Comparison of ENCODE assay signal across 8 cellular contexts in the genomic region with DNA sequence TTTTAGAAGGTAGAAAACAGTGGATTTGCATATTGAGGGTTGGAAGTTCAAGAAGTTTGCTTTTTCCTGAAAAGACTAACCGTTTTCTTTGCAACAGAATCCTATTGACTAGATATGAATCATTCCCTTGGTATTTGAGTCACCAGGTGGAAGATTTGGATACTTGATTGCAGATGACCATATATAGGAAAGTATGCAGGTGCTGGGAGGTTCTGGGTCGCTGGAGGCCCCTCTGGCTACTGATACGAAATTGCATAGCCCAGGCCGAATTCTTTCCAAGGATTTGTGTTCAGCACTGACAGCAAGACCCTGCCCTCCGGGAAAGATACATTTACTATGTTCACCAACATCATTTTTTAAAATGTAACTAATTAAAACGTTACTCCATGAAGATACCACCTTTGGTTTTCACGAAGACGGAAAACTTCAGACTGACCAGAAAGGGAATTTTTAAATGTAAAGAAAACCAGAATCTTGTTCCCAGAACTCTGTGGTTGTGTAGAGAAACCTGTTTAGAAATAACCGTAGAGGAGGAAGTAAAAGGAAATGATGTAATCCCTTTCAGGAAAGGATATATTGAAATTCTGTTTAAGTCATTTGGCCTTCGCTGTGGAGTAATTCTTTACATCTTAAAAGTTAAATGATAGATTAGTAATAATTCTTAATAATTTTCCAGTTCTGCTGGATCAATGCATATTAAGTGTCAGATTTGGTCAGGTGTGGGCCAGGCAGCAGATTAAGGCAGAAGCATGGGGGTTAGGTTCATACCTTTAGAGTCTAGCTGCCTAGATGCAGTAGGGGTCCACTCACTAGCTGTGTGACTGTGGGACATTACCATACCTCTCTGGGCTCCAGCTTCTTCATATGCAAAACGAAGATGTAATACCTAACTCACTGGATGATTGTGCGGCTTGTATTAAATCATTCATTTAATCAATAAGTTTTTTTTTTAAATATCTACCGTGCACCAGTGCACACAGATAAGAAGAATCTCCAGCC. TPM values are rescaled to one million over a fixed set of nuclear protein-coding genes. Genes with fewer than 3 reads are reported as not detected.
DNase-seq lines count a peak whose midpoint lies in the region; ATAC-seq and TF ChIP-seq lines count a peak whose summit lies in the region.

No MANE protein-coding gene starts in this region.

- H3K27ac ChIP-seq in spleen = peak overlapping the region in 7 of 8 donors; percentile 44 to 92 (median 83)

- H3K4me3 Mint-ChIP-seq in T-helper 2 cell treated with Interferon-gamma antibody and Interleukin-4, amounts not matched to agents 5 μg/mL and 100 μg/mL, for 36 hours = peak overlapping the region; percentile 42
- peak overlapping the region; percentile 84 for H3K4me3 Mint-ChIP-seq in T-helper 1 cell treated with Interleukin-12 subunit alpha and Interleukin-12 subunit beta and Interleukin-4 antibody, amounts not matched to agents 30 μg/mL and 1 μg/mL, for 36 hours

- WGBS in spleen, 5 donors = 43 to 62% (median 48%) methylated on average over 13 of the region's 13 CpGs

- H3K9me3 ChIP-seq in iPS-15b (ENCODE audit: control insufficient read depth, insufficient read depth, low read length) (no peaks in the 10 kb centered on the region), spleen (no peaks in the 10 kb centered on the region)

- peaks cover 37% of the 10 kb centered on the region for H3K27me3 Mint-ChIP-seq in T-helper 2 cell treated with Interferon-gamma antibody and Interleukin-4, amounts not matched to agents 5 μg/mL and 100 μg/mL, for 36 hours (ENCODE audit: low read depth)
- H3K27me3 Mint-ChIP-seq in T-helper 1 cell treated with Interleukin-12 subunit alpha and Interleukin-12 subunit beta and Interleukin-4 antibody, amounts not matched to agents 30 μg/mL and 1 μg/mL, for 36 hours (ENCODE audit: low read depth) = peaks cover 19% of the 10 kb centered on the region

- H3K4me1 ChIP-seq in iPS-15b (ENCODE audit: control insufficient read depth, insufficient read depth, low read length) = peaks cover 22% of the 10 kb centered on the region
- peaks cover 0 to 38% (median 19%) of the 10 kb centered on the region in 6 donors for H3K4me1 ChIP-seq in spleen

- no peak for DNase-seq in T-helper 2 cell treated with Interferon-gamma antibody and Interleukin-4, amounts not matched to agents 5 μg/mL and 100 μg/mL, for 36 hours (ENCODE audit: low spot score)
- DNase-seq in T-helper 2 cell (no peak), spleen (no peak), germinal center (ENCODE audit: low spot score) (no peak)

- H3K4me3 ChIP-seq in iPS-15b (ENCODE audit: low read depth, low read length) = peak overlapping the region; percentile 78
- H3K4me3 ChIP-seq in spleen = peak overlapping the region in 7 of 8 donors; percentile 41 to 79 (median 47)

- no peak overlapping the region for H3K9ac ChIP-seq in iPS-15b (ENCODE audit: low read depth, low read length)

- no peaks in the 10 kb centered on the region for H3K9me3 Mint-ChIP-seq in T-helper 2 cell treated with Interferon-gamma antibody and Interleukin-4, amounts not matched to agents 5 μg/mL and 100 μg/mL, for 36 hours
- peaks cover 19% of the 10 kb centered on the region for H3K9me3 Mint-ChIP-seq in T-helper 1 cell treated with Interleukin-12 subunit alpha and Interleukin-12 subunit beta and Interleukin-4 antibody, amounts not matched to agents 30 μg/mL and 1 μg/mL, for 36 hours

- TF ChIP-seq CTCF in spleen (IDR thresholded peaks at IDR 0.05 in 8 of 11, conservative IDR thresholded peaks at IDR 0.05 in 3 of 11) = no peak

- peaks cover 9% of the 10 kb centered on the region for H3K4me1 Mint-ChIP-seq in T-helper 2 cell treated with Interferon-gamma antibody and Interleukin-4, amounts not matched to agents 5 μg/mL and 100 μg/mL, for 36 hours (ENCODE audit: low read depth)
- H3K4me1 Mint-ChIP-seq in T-helper 1 cell treated with Interleukin-12 subunit alpha and Interleukin-12 subunit beta and Interleukin-4 antibody, amounts not matched to agents 30 μg/mL and 1 μg/mL, for 36 hours (ENCODE audit: low read depth) = peaks cover 30% of the 10 kb centered on the region

- TF ChIP-seq POLR2A in spleen (IDR thresholded peaks at IDR 0.05) = no peak

- intact Hi-C loops in spleen (cut with DNase I; ENCODE audit: low total_unique reads) = no loop called here

- no peaks in the 10 kb centered on the region for H3K36me3 Mint-ChIP-seq in T-helper 2 cell treated with Interferon-gamma antibody and Interleukin-4, amounts not matched to agents 5 μg/mL and 100 μg/mL, for 36 hours (ENCODE audit: low read depth)
- peaks cover 35% of the 10 kb centered on the region for H3K36me3 Mint-ChIP-seq in T-helper 1 cell treated with Interleukin-12 subunit alpha and Interleukin-12 subunit beta and Interleukin-4 antibody, amounts not matched to agents 30 μg/mL and 1 μg/mL, for 36 hours (ENCODE audit: low read depth)

- H3K36me3 ChIP-seq in iPS-15b (ENCODE audit: control insufficient read depth, insufficient read depth, low read length) = no peaks in the 10 kb centered on the region
- peaks cover 0 to 18% (median 0%) of the 10 kb centered on the region in 6 donors for H3K36me3 ChIP-seq in spleen

- H3K27ac Mint-ChIP-seq in T-helper 2 cell treated with Interferon-gamma antibody and Interleukin-4, amounts not matched to agents 5 μg/mL and 100 μg/mL, for 36 hours = no peak overlapping the region
- H3K27ac Mint-ChIP-seq in T-helper 1 cell treated with Interleukin-12 subunit alpha and Interleukin-12 subunit beta and Interleukin-4 antibody, amounts not matched to agents 30 μg/mL and 1 μg/mL, for 36 hours = peak overlapping the region; percentile 76

- H3K27me3 ChIP-seq in iPS-15b (ENCODE audit: control insufficient read depth, insufficient read depth, low read length) (peaks cover 51% of the 10 kb centered on the region), spleen (replicated peaks in 1 of 7) (peaks cover 0 to 40% (median 19%) of the 10 kb centered on the region in 7 donors)

- ATAC-seq in HG02852 (IDR thresholded peaks at IDR 0.05; ENCODE audit: unreplicated experiment) (no peak), HG03342 (IDR thresholded peaks at IDR 0.05; ENCODE audit: unreplicated experiment) (no peak)

RNA-seq across cellular contexts. Expression of gene ANXA3, which starts 1.1 kb away (rescaled TPM):
- total RNA-seq in spleen = 100 to 1,000 TPM in 1 of 7 donors, 10 to 100 TPM in 6; 29.0 to 119 (median 50.7) TPM
- polyA plus RNA-seq in spleen = 10 to 100 TPM in 2 of 3 donors, 1 to 10 TPM in 1; 7.0 to 31.7 (median 13.5) TPM
